28 cellular contexts compared by ENCODE assay signal in the genomic region with DNA sequence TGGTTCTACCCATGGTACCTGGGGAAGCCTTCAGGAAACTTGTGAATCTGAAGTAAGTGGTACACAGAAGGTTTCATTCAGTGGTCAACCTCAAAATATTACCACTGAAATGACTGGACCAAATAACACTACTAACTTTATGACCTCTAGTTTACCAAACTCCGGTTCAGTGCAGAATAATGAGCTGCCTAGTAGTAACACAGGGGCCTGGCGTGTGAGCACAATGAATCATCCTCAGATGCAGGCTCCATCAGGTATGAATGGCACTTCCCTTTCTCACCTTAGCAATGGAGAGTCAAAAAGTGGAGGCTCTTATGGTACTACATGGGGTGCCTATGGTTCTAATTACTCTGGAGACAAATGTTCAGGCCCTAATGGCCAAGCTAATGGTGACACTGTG. TPM values are rescaled to one million over a fixed set of nuclear protein-coding genes. Genes with fewer than 3 reads are reported as not detected.
"Had no signal": no experiment of that assay in that cellular context is flagged by ENCODE, and none has a peak within 500 bp of the region (broad histone marks: within the 10 kb centered on the region; RNA-seq: fewer than 3 reads in every experiment).

No MANE protein-coding gene starts in this region.

- H3K27ac Mint-ChIP-seq: activated CD4-positive, alpha-beta T cell treated with anti-CD3 and anti-CD28 coated beads, Interleukin-2, amount 10 ng/mL, durations not matched to agents 7 days and 5 days; immature natural killer cell; memory B cell; nephron; stimulated activated naive CD8-positive, alpha-beta T cell treated with anti-CD3 and anti-CD28 coated beads, Interleukin-15, Interleukin-2, amounts not matched to agents 100 ng/mL and 50 ng/mL, for 24 hours had no signal

- H3K27me3 ChIP-seq: hepatocyte, pancreas, thyroid gland, upper lobe of right lung had no signal

- H2AFZ ChIP-seq: hepatocyte had no signal

- H3K4me3 Mint-ChIP-seq: activated CD4-positive, alpha-beta T cell treated with anti-CD3 and anti-CD28 coated beads, Interleukin-2, amount 10 ng/mL, durations not matched to agents 7 days and 5 days; activated CD8-positive, alpha-beta T cell treated with anti-CD3 and anti-CD28 coated beads, Interleukin-2, amount 10 ng/mL, durations not matched to agents 7 days and 5 days; activated naive CD8-positive, alpha-beta T cell; immature natural killer cell; memory B cell; nephron; stimulated activated naive CD8-positive, alpha-beta T cell treated with anti-CD3 and anti-CD28 coated beads, Interleukin-15, Interleukin-2, amounts not matched to agents 100 ng/mL and 50 ng/mL, for 24 hours had no signal

- H3K27me3 Mint-ChIP-seq: activated CD4-positive, alpha-beta T cell treated with anti-CD3 and anti-CD28 coated beads, Interleukin-2, amount 10 ng/mL, durations not matched to agents 7 days and 5 days; activated naive CD8-positive, alpha-beta T cell; memory B cell; stimulated activated naive CD8-positive, alpha-beta T cell treated with anti-CD3 and anti-CD28 coated beads, Interleukin-15, Interleukin-2, amounts not matched to agents 100 ng/mL and 50 ng/mL, for 24 hours had no signal

- H3K4me2 ChIP-seq: hepatocyte had no signal

- H3K4me1 ChIP-seq: pancreas, upper lobe of right lung had no signal

- FAIRE-seq: endometrium, frontal cortex, pancreas had no signal

- H3K9me3 Mint-ChIP-seq: activated CD4-positive, alpha-beta T cell treated with anti-CD3 and anti-CD28 coated beads, Interleukin-2, amount 10 ng/mL, durations not matched to agents 7 days and 5 days; activated T-helper 2 cell treated with anti-CD3 and anti-CD28 coated beads, Interferon-gamma antibody, Interleukin-2, Interleukin-4, amounts not matched to agents 10 μg/mL and 5 μg/mL and 100 μg/mL, durations not matched to agents 14 hours and 24 hours and 36 hours; immature natural killer cell; memory B cell; nephron; stimulated activated naive CD8-positive, alpha-beta T cell treated with anti-CD3 and anti-CD28 coated beads, Interleukin-15, Interleukin-2, amounts not matched to agents 100 ng/mL and 50 ng/mL, for 24 hours had no signal

- H3K9me3 ChIP-seq: pancreas, psoas muscle, thyroid gland, upper lobe of right lung had no signal

- ATAC-seq: activated CD8-positive, alpha-beta T cell treated with anti-CD3 and anti-CD28 coated beads, Interleukin-2, amount 10 ng/mL, durations not matched to agents 7 days and 5 days; esophagus mucosa; pancreas; psoas muscle; right cardiac atrium; upper lobe of right lung had no signal

- H3K27ac ChIP-seq: hepatocyte, pancreas, psoas muscle, thyroid gland, upper lobe of right lung had no signal

- H3K4me1 Mint-ChIP-seq: activated CD4-positive, alpha-beta T cell treated with anti-CD3 and anti-CD28 coated beads, Interleukin-2, amount 10 ng/mL, durations not matched to agents 7 days and 5 days; nephron had no signal

- H3K4me3 ChIP-seq: hepatocyte, pancreas, psoas muscle, thyroid gland, upper lobe of right lung had no signal

- DNase-seq: activated CD4-positive, alpha-beta T cell treated with anti-CD3 and anti-CD28 coated beads, Interleukin-2, amount 10 ng/mL, durations not matched to agents 7 days and 5 days; activated CD4-positive, CD25-positive, alpha-beta regulatory T cell treated with anti-CD3 and anti-CD28 coated beads, Interleukin-2, amount 50 U/mL, for 72 hours; activated CD8-positive, alpha-beta T cell treated with anti-CD3 and anti-CD28 coated beads, Interleukin-2, amount 10 ng/mL, durations not matched to agents 7 days and 5 days; activated naive CD4-positive, alpha-beta T cell; activated T-cell treated with anti-CD3 and anti-CD28 coated beads, Interleukin-2, amount 50 U/mL, for 1 hour; amygdala; effector CD4-positive, alpha-beta T cell; glutamatergic neuron; immature natural killer cell; kidney glomerular epithelial cell; pancreas; psoas muscle; right cardiac atrium; stimulated activated CD4-positive, alpha-beta T cell treated with anti-CD3 and anti-CD28 coated beads, Interleukin-4, amount 100 ng/mL, for 24 hours; substantia nigra; thyroid gland; upper lobe of right lung had no signal

RNA-seq across cellular contexts. Expression of a gene that starts 55.9 kb away (rescaled TPM):
- total RNA-seq: activated CD4-positive, alpha-beta T cell treated with anti-CD3 and anti-CD28 coated beads, Interleukin-2, amount 10 ng/mL, durations not matched to agents 7 days and 5 days; activated T-helper 2 cell treated with anti-CD3 and anti-CD28 coated beads, Interferon-gamma antibody, Interleukin-2, Interleukin-4, amounts not matched to agents 10 μg/mL and 5 μg/mL and 100 μg/mL, durations not matched to agents 14 hours and 24 hours and 36 hours; cerebellum; esophagus mucosa; frontal cortex; myocyte; right cardiac atrium; upper lobe of right lung had no signal
- polyA plus RNA-seq: immature natural killer cell had no signal
